24 cellular contexts compared by ENCODE assay signal in genomic region chr16:85906349-85906748, GRCh38. TPM values are rescaled to one million over a fixed set of nuclear protein-coding genes. Genes with fewer than 3 reads are reported as not detected.
DNase-seq lines count a peak whose midpoint lies in the region; ATAC-seq and TF ChIP-seq lines count a peak whose summit lies in the region.
"Had no signal": no experiment of that assay in that cellular context is flagged by ENCODE, and none has a peak within 500 bp of the region (broad histone marks: within the 10 kb centered on the region; RNA-seq: fewer than 3 reads in every experiment).

No MANE protein-coding gene starts in this region.

- POLR2A ChIA-PET in activated B cell treated with CpG ODN at 0.5 μM for 24 hours (lab: Charles Lee): interaction anchor here (1.0 to 3.0 kb wide), 4 partner anchors 11 to 59 kb away, joined by 3 to 18 read pairs (median 4); no protein-coding TSS in a partner anchor

- peaks cover 0 to 27% (median 6%) of the 10 kb centered on the region in 4 donors for H3K4me1 ChIP-seq in right lobe of liver
- H3K4me1 ChIP-seq: ascending aorta, prostate gland had no signal

- TF ChIP-seq POLR2A in right lobe of liver (IDR thresholded peaks at IDR 0.05): no peak

- ATAC-seq in activated B cell treated with CpG ODN at 0.5 μM for 24 hours (ENCODE audit: low read depth) (no peak), right lobe of liver (peak; percentile 82 to 89 (median 87)), HG03175 (IDR thresholded peaks at IDR 0.05; ENCODE audit: unreplicated experiment) (no peak)
- ATAC-seq: T-helper 17 cell had no signal

- no peaks in the 10 kb centered on the region for H3K9me3 ChIP-seq in right lobe of liver
- H3K9me3 ChIP-seq: ascending aorta, left ventricle myocardium inferior, prostate gland, testis had no signal

- intact Hi-C loops in CD14-positive monocyte (cut with micrococcal nuclease): loop anchor here (5.0 to 10.0 kb wide), 2 partner anchors 34 to 78 kb away; no protein-coding TSS in a partner anchor
- intact Hi-C loops in activated B cell treated with CpG ODN at 0.5 μM for 24 hours (cut with micrococcal nuclease): loop anchor here (10.0 kb wide), 2 partner anchors 352 to 1478 kb away; partner anchors contain the start of gene FBXO31
- intact Hi-C loops in right lobe of liver (cut with DNase I): no loop called here
- intact Hi-C loops in Calu3 (cut with micrococcal nuclease; ENCODE audit: unreplicated experiment): no loop called here

- no peak for DNase-seq in CD14-positive monocyte (ENCODE audit: low spot score)
- DNase-seq in GM12865 (ENCODE audit: low read depth): no peak
- peak; percentile 15 for DNase-seq in activated B cell treated with CpG ODN at 0.5 μM for 24 hours
- peak; percentile 84 to 95 (median 92) for DNase-seq in right lobe of liver
- DNase-seq in Calu3: no peak
- no peak for DNase-seq in NCI-H1930 (lab: John Stamatoyannopoulos, UW)
- DNase-seq: activated CD4-positive, alpha-beta T cell treated with anti-CD3 and anti-CD28 coated beads, Interleukin-2, amount 10 ng/mL, durations not matched to agents 7 days and 5 days; activated CD8-positive, alpha-beta memory T cell treated with anti-CD3 and anti-CD28 coated beads, Interleukin-2, amount 50 U/mL, for 4 hours; CD4-positive, alpha-beta memory T cell; erythroblast; foreskin melanocyte; immature natural killer cell; left ventricle myocardium inferior; NCI-H1417; NCI-H510A; stimulated activated CD4-positive, alpha-beta T cell treated with anti-CD3 and anti-CD28 coated beads, Interleukin-1b, Interleukin-23, amount 100 ng/mL, for 48 hours; T-helper 17 cell; testis had no signal

- no peaks in the 10 kb centered on the region for H3K9me3 Mint-ChIP-seq in CD14-positive monocyte
- no peaks in the 10 kb centered on the region for H3K9me3 Mint-ChIP-seq in activated B cell treated with CpG ODN at 0.5 μM for 24 hours
- peaks cover 5% of the 10 kb centered on the region for H3K9me3 Mint-ChIP-seq in Calu3 (ENCODE audit: low read depth, unreplicated experiment)
- H3K9me3 Mint-ChIP-seq: central memory CD8-positive, alpha-beta T cell; immature natural killer cell had no signal

- CTCF ChIA-PET in activated B cell treated with CpG ODN at 0.5 μM for 24 hours (lab: Charles Lee) (interaction anchor here (1.1 to 4.4 kb wide), 2 partner anchors 20 to 86 kb away, joined by 3 to 38 read pairs; no protein-coding TSS in a partner anchor), Calu3 (lab: Charles Lee) (interaction anchor here (0.9 kb wide), 1 partner anchor 12 kb away, joined by 3 read pairs; no protein-coding TSS in a partner anchor)

- H3K27ac Mint-ChIP-seq in CD14-positive monocyte: peak overlapping the region; percentile 41 to 93 (median 91)
- H3K27ac Mint-ChIP-seq in activated B cell treated with CpG ODN at 0.5 μM for 24 hours: peak overlapping the region; percentile 95
- no peak overlapping the region for H3K27ac Mint-ChIP-seq in Calu3 (ENCODE audit: unreplicated experiment)
- H3K27ac Mint-ChIP-seq: activated CD4-positive, alpha-beta T cell treated with anti-CD3 and anti-CD28 coated beads, Interleukin-2, amount 10 ng/mL, durations not matched to agents 7 days and 5 days; CD4-positive, alpha-beta memory T cell; T-helper 17 cell had no signal

- H3K36me3 Mint-ChIP-seq in CD14-positive monocyte (peaks cover 84 to 85% of the 10 kb centered on the region in 2 donors), activated B cell treated with CpG ODN at 0.5 μM for 24 hours (ENCODE audit: low read depth) (peaks cover 94% of the 10 kb centered on the region), Calu3 (ENCODE audit: insufficient read depth, unreplicated experiment) (no peaks in the 10 kb centered on the region)

- no peak overlapping the region for H3K4me3 Mint-ChIP-seq in CD14-positive monocyte
- H3K4me3 Mint-ChIP-seq in activated B cell treated with CpG ODN at 0.5 μM for 24 hours: peak overlapping the region; percentile 84
- no peak overlapping the region for H3K4me3 Mint-ChIP-seq in Calu3 (ENCODE audit: low read depth, unreplicated experiment)
- H3K4me3 Mint-ChIP-seq: activated CD4-positive, alpha-beta T cell treated with anti-CD3 and anti-CD28 coated beads, Interleukin-2, amount 10 ng/mL, durations not matched to agents 7 days and 5 days; CD4-positive, alpha-beta memory T cell; central memory CD8-positive, alpha-beta T cell; T-helper 17 cell had no signal

- H3K36me3 ChIP-seq in right lobe of liver: peaks cover 0 to 33% (median 16%) of the 10 kb centered on the region in 4 donors
- H3K36me3 ChIP-seq: ascending aorta, left ventricle myocardium inferior, neutrophil, prostate gland had no signal

- H3K4me3 ChIP-seq in GM12865 (ENCODE audit: low read depth, low read length) (peak overlapping the region; percentile 70), right lobe of liver (no peak overlapping the region)
- H3K4me3 ChIP-seq: ascending aorta, left ventricle myocardium inferior, prostate gland, testis had no signal

- H3K4me1 Mint-ChIP-seq in CD14-positive monocyte (peaks cover 98% of the 10 kb centered on the region), activated B cell treated with CpG ODN at 0.5 μM for 24 hours (peaks cover 99% of the 10 kb centered on the region), Calu3 (ENCODE audit: low read depth, unreplicated experiment) (no peaks in the 10 kb centered on the region)

- 25% methylated on average over 4 of the region's 13 CpGs for WGBS in right lobe of liver (ENCODE audit: insufficient coverage, low coverage, low lambda C conversion rate, missing lambda C conversion rate)

- H3K27ac ChIP-seq in right lobe of liver: peak overlapping the region in 2 of 3 donors; percentile 54 to 81
- H3K27ac ChIP-seq: ascending aorta, left ventricle myocardium inferior, neutrophil, prostate gland, testis had no signal

- BruUV-seq in Calu3 (replicated peaks; lab: Mats Ljungman, UMichigan): no TSS peak

- H3K27me3 Mint-ChIP-seq in CD14-positive monocyte (ENCODE audit: low read depth in 3 of 3) (peaks cover 0 to 4% (median 2%) of the 10 kb centered on the region in 3 donors), activated B cell treated with CpG ODN at 0.5 μM for 24 hours (no peaks in the 10 kb centered on the region), Calu3 (ENCODE audit: unreplicated experiment) (peaks cover 32% of the 10 kb centered on the region)
- H3K27me3 Mint-ChIP-seq: activated CD4-positive, alpha-beta T cell treated with anti-CD3 and anti-CD28 coated beads, Interleukin-2, amount 10 ng/mL, durations not matched to agents 7 days and 5 days had no signal

- TF ChIP-seq CTCF in CD14-positive monocyte (IDR thresholded peaks at IDR 0.05) (no peak), GM12865 (IDR thresholded peaks at IDR 0.05; ENCODE audit: insufficient read depth, low read depth, low read length, missing control alignments) (no peak), activated B cell treated with CpG ODN at 0.5 μM for 24 hours (IDR thresholded peaks at IDR 0.05) (no peak), right lobe of liver (IDR thresholded peaks at IDR 0.05) (no peak), Calu3 (IDR thresholded peaks at IDR 0.05; ENCODE audit: unreplicated experiment) (no peak)

- H3K27me3 ChIP-seq in right lobe of liver: no peaks in the 10 kb centered on the region
- H3K27me3 ChIP-seq: ascending aorta, testis had no signal

RNA-seq across cellular contexts. Expression of gene IRF8, which starts 7.4 kb away (rescaled TPM):
- polyA plus RNA-seq in CD14-positive monocyte: 100 to 1,000 TPM; 157 to 187 TPM
- total RNA-seq in activated B cell treated with CpG ODN at 0.5 μM for 24 hours (234 and 248 TPM in 2 replicates), right lobe of liver (10 to 100 TPM in 5 of 6 experiments, 1 to 10 TPM in 1; 4.8 to 19.6 (median 14.6) TPM), Calu3 (2022) (5.0 and 10.5 TPM in 2 replicates)
- total RNA-seq: RPMI7951 had no signal

Comparison
In these comparisons a context has a peak if more than half of its experiments do, and no peak if none do; other contexts are left out.
1. DNase-seq: peak in activated B cell treated with CpG ODN at 0.5 μM for 24 hours (single experiment) and right lobe of liver (3 of 3); none in CD14-positive monocyte (single experiment), GM12865 (single experiment), Calu3 (single experiment) and NCI-H1930 (0 of 2).
2. ATAC-seq: peak in right lobe of liver (4 of 4); none in activated B cell treated with CpG ODN at 0.5 μM for 24 hours (single experiment) and HG03175 (single experiment).
3. RNA of gene IRF8, which starts 7.4 kb away (total RNA-seq): 234 to 248 TPM in activated B cell treated with CpG ODN at 0.5 μM for 24 hours; 4.8 to 19.6 TPM in right lobe of liver and 5.0 to 10.5 TPM in Calu3; every median in the first group is over 10 times any median in the second.
4. intact Hi-C loops: an anchor here in CD14-positive monocyte (5.0 to 10.0 kb wide) and activated B cell treated with CpG ODN at 0.5 μM for 24 hours (10.0 kb wide); none called in right lobe of liver and Calu3.